Comparison of ENCODE assay signal across 12 cellular contexts in genomic region chr1:118957579-118957978, GRCh38. TPM values are rescaled to one million over a fixed set of nuclear protein-coding genes. Genes with fewer than 3 reads are reported as not detected.
"Had no signal": no experiment of that assay in that cellular context is flagged by ENCODE, and none has a peak within 500 bp of the region (broad histone marks: within the 10 kb centered on the region; RNA-seq: fewer than 3 reads in every experiment).

No MANE protein-coding gene starts in this region.

RNA-seq across cellular contexts. Expression of gene TBX15, which starts 30.6 kb away (rescaled TPM):
- total RNA-seq: activated CD4-positive, alpha-beta memory T cell treated with anti-CD3 and anti-CD28 coated beads for 36 hours; activated CD4-positive, alpha-beta memory T cell treated with anti-CD3 and anti-CD28 coated beads, Interleukin-2, amount 10 ng/mL, durations not matched to agents 7 days and 5 days; activated CD4-positive, alpha-beta T cell treated with anti-CD3 and anti-CD28 coated beads for 36 hours; activated CD4-positive, alpha-beta T cell treated with anti-CD3 and anti-CD28 coated beads, Interleukin-2, amount 10 ng/mL, durations not matched to agents 24 days and 14 days; activated CD4-positive, alpha-beta T cell treated with anti-CD3 and anti-CD28 coated beads, Interleukin-2, amount 10 ng/mL, durations not matched to agents 7 days and 5 days; activated CD8-positive, alpha-beta memory T cell treated with anti-CD3 and anti-CD28 coated beads for 36 hours; activated CD8-positive, alpha-beta memory T cell treated with anti-CD3 and anti-CD28 coated beads, Interleukin-2, amount 10 ng/mL, durations not matched to agents 7 days and 5 days; activated CD8-positive, alpha-beta T cell treated with anti-CD3 and anti-CD28 coated beads for 36 hours; activated CD8-positive, alpha-beta T cell treated with anti-CD3 and anti-CD28 coated beads, Interleukin-2, amount 10 ng/mL, durations not matched to agents 7 days and 5 days; T-helper 1 cell treated with Interleukin-12 subunit alpha and Interleukin-12 subunit beta and Interleukin-4 antibody, amounts not matched to agents 30 ng/mL and 1 ng/mL, for 36 hours; T-helper 17 cell; T-helper 2 cell treated with Interferon-gamma antibody and Interleukin-4, amounts not matched to agents 100 ng/mL and 5 ng/mL, for 36 hours had no signal
